ENCODE assay signal across 35 cellular contexts in genomic region chr5:131716650-131717049, GRCh38.
"Had no signal": no experiment of that assay in that cellular context is flagged by ENCODE, and none has a peak within 500 bp of the region (broad histone marks: within the 10 kb centered on the region; RNA-seq: fewer than 3 reads in every experiment).

No MANE protein-coding gene starts in this region.

- H3K27me3 ChIP-seq: MG63 had no signal

- DNase-seq: Kasumi-1, MG63, MM.1S, MV-4-11, NCI-H1048, NCI-H1092, NCI-H1092 treated with DMSO at 0.1 percent for 48 hours, NCI-H1105, NCI-H1105 treated with DMSO at 0.1 percent for 48 hours, NCI-H1417, NCI-H1417 treated with DMSO at 0.1 percent for 48 hours, NCI-H1436, NCI-H1436 treated with DMSO at 0.1 percent for 48 hours, NCI-H146, NCI-H1694, NCI-H1694 treated with DMSO at 0.1 percent for 48 hours, NCI-H187, NCI-H187 treated with DMSO at 0.1 percent for 48 hours, NCI-H1930, NCI-H2029, NCI-H2029 treated with DMSO at 0.1 percent for 48 hours, NCI-H2081 treated with DMSO at 0.1 percent for 48 hours, NCI-H2107, NCI-H2171, NCI-H2171 treated with DMSO at 0.1 percent for 48 hours, NCI-H2227 treated with DMSO at 0.1 percent for 48 hours, NCI-H226, NCI-H345, NCI-H446, NCI-H446 treated with DMSO at 0.1 percent for 48 hours, NCI-H510A, NCI-H510A treated with DMSO at 0.1 percent for 48 hours, NCI-H524, NCI-H524 treated with DMSO at 0.1 percent for 48 hours, NCI-H526 had no signal

- H3K4me3 ChIP-seq: MG63 had no signal
